ENCODE assay signal across 20 cellular contexts in the genomic region with DNA sequence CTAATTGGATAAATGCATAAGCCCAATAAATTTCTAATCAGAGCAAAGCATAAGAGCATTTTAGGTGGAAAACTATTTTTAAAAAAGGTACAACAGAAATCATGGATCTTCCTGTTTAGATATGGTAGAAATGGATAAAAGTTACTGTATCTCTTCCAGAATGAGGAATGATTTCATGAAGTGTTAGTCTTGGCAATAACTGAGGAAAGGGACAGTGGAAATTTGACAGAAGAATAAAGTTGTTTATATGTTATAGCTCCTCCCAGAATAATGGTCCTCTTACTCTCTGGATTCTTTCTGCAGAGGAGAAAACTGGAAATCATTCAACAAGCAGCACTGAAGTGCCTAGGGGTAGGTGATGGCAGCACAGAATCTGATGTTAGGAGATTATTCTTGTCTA. TPM values are rescaled to one million over a fixed set of nuclear protein-coding genes. Genes with fewer than 3 reads are reported as not detected.
DNase-seq lines count a peak whose midpoint lies in the region; FAIRE-seq and TF ChIP-seq lines count a peak whose summit lies in the region.
"Had no signal": no experiment of that assay in that cellular context is flagged by ENCODE, and none has a peak within 500 bp of the region (broad histone marks: within the 10 kb centered on the region; RNA-seq: fewer than 3 reads in every experiment).

No MANE protein-coding gene starts in this region.

- no peak for TF ChIP-seq CTCF in neutrophil (IDR thresholded peaks at IDR 0.05)
- TF ChIP-seq CTCF in tibial artery (IDR thresholded peaks at IDR 0.05), result no peak

- H3K36me3 Mint-ChIP-seq in activated T-helper 2 cell treated with anti-CD3 and anti-CD28 coated beads, Interferon-gamma antibody, Interleukin-2, Interleukin-4, amounts not matched to agents 10 μg/mL and 5 μg/mL and 100 μg/mL, durations not matched to agents 14 hours and 24 hours and 36 hours (ENCODE audit: low read depth), result peaks cover 39% of the 10 kb centered on the region

- H3K4me3 ChIP-seq in neutrophil (ENCODE audit: low read depth in 1 of 2, low read length in 1 of 2), result no peak overlapping the region
- H3K4me3 ChIP-seq in tibial artery, result no peak overlapping the region
- H3K4me3 ChIP-seq: BLaER1, GM23338, Peyer's patch had no signal

- intact Hi-C loops in activated T-helper 2 cell treated with anti-CD3 and anti-CD28 coated beads, Interferon-gamma antibody, Interleukin-2, Interleukin-4, amounts not matched to agents 10 μg/mL and 5 μg/mL and 100 μg/mL, durations not matched to agents 14 hours and 24 hours and 36 hours (cut with micrococcal nuclease), result loop anchor here (10.0 kb wide), 1 partner anchor 445 kb away; no protein-coding TSS in a partner anchor
- intact Hi-C loops in tibial artery (cut with DNase I; ENCODE audit: low total_unique reads), result loop anchor here (10.0 kb wide), 1 partner anchor 55 kb away; a partner anchor contains a TSS

- H3K4me3 Mint-ChIP-seq in activated T-helper 2 cell treated with anti-CD3 and anti-CD28 coated beads, Interferon-gamma antibody, Interleukin-2, Interleukin-4, amounts not matched to agents 10 μg/mL and 5 μg/mL and 100 μg/mL, durations not matched to agents 14 hours and 24 hours and 36 hours (ENCODE audit: low read depth), result no peak overlapping the region
- H3K4me3 Mint-ChIP-seq: CD4-positive, alpha-beta T cell; GM23338 had no signal

- DNase-seq in GM12892 (ENCODE audit: insufficient read length), result no peak
- DNase-seq in activated T-helper 2 cell treated with anti-CD3 and anti-CD28 coated beads, Interferon-gamma antibody, Interleukin-2, Interleukin-4, amounts not matched to agents 10 μg/mL and 5 μg/mL and 100 μg/mL, durations not matched to agents 14 hours and 24 hours and 36 hours (ENCODE audit: low spot score), result no peak
- no peak for DNase-seq in tibial artery
- DNase-seq in stimulated activated CD4-positive, alpha-beta T cell treated with anti-CD3 and anti-CD28 coated beads, Interleukin-12 subunit alpha, Interleukin-12 subunit beta, amount 100 ng/mL, for 4 hours, result no peak
- DNase-seq in urothelium cell line (ENCODE audit: low spot score), result no peak
- no peak for DNase-seq in GOT3 (lab: John Stamatoyannopoulos, UW)
- DNase-seq: Caco-2; CD4-positive, alpha-beta T cell; DMS 273 treated with DMSO at 0.1 percent for 48 hours; DMS79 treated with DMSO at 0.1 percent for 48 hours; HCEC 1CT; Kasumi-1; NCI-H1417; NCI-H187; NCI-H446; NCI-H526; Peyer's patch had no signal

- H3K36me3 ChIP-seq in neutrophil (peaks cover 62% of the 10 kb centered on the region), tibial artery (peaks cover 15 to 34% (median 25%) of the 10 kb centered on the region in 3 donors)

- H3K4me1 ChIP-seq in neutrophil (ENCODE audit: control insufficient read depth in 1 of 2, insufficient read depth in 1 of 2, low read depth in 1 of 2, low read length in 1 of 2) (no peaks in the 10 kb centered on the region), tibial artery (peaks cover 0 to 91% (median 33%) of the 10 kb centered on the region in 4 donors)

- no peaks in the 10 kb centered on the region for H3K9me3 ChIP-seq in neutrophil
- no peaks in the 10 kb centered on the region for H3K9me3 ChIP-seq in tibial artery
- H3K9me3 ChIP-seq: BLaER1, Caco-2, Peyer's patch had no signal

- no peaks in the 10 kb centered on the region for H3K4me1 Mint-ChIP-seq in activated T-helper 2 cell treated with anti-CD3 and anti-CD28 coated beads, Interferon-gamma antibody, Interleukin-2, Interleukin-4, amounts not matched to agents 10 μg/mL and 5 μg/mL and 100 μg/mL, durations not matched to agents 14 hours and 24 hours and 36 hours (ENCODE audit: low read depth)

- FAIRE-seq in GM12892 (lab: Jason Lieb, UNC), result peak; percentile 38
- FAIRE-seq in urothelium cell line (lab: Jason Lieb, UNC), result no peak

- no peaks in the 10 kb centered on the region for H3K27me3 Mint-ChIP-seq in activated T-helper 2 cell treated with anti-CD3 and anti-CD28 coated beads, Interferon-gamma antibody, Interleukin-2, Interleukin-4, amounts not matched to agents 10 μg/mL and 5 μg/mL and 100 μg/mL, durations not matched to agents 14 hours and 24 hours and 36 hours (ENCODE audit: low read depth)
- H3K27me3 Mint-ChIP-seq: CD4-positive, alpha-beta T cell had no signal

- H3K27me3 ChIP-seq in neutrophil, result no peaks in the 10 kb centered on the region
- H3K27me3 ChIP-seq in tibial artery, result no peaks in the 10 kb centered on the region
- H3K27me3 ChIP-seq: BLaER1, Peyer's patch had no signal

- peak overlapping the region; percentile 12 for H3K27ac Mint-ChIP-seq in activated T-helper 2 cell treated with anti-CD3 and anti-CD28 coated beads, Interferon-gamma antibody, Interleukin-2, Interleukin-4, amounts not matched to agents 10 μg/mL and 5 μg/mL and 100 μg/mL, durations not matched to agents 14 hours and 24 hours and 36 hours
- H3K27ac Mint-ChIP-seq: CD4-positive, alpha-beta T cell; GM23338 had no signal

- no peak for TF ChIP-seq POLR2A in GM12892 (IDR thresholded peaks at IDR 0.05; ENCODE audit: low read depth, low read length)

- H3K9me3 Mint-ChIP-seq in activated T-helper 2 cell treated with anti-CD3 and anti-CD28 coated beads, Interferon-gamma antibody, Interleukin-2, Interleukin-4, amounts not matched to agents 10 μg/mL and 5 μg/mL and 100 μg/mL, durations not matched to agents 14 hours and 24 hours and 36 hours, result no peaks in the 10 kb centered on the region
- H3K9me3 Mint-ChIP-seq: CD4-positive, alpha-beta T cell had no signal

- H3K27ac ChIP-seq in neutrophil, result peak overlapping the region; percentile 1
- peak overlapping the region; percentile 3 to 88 for H3K27ac ChIP-seq in tibial artery
- H3K27ac ChIP-seq: BLaER1, Peyer's patch had no signal

RNA-seq across cellular contexts. Expression of a gene that starts 32.4 kb away (rescaled TPM):
- 44.5 TPM for polyA plus RNA-seq in GM12892 (2012; ENCODE audit: missing spikeins)
- total RNA-seq in activated T-helper 2 cell treated with anti-CD3 and anti-CD28 coated beads, Interferon-gamma antibody, Interleukin-2, Interleukin-4, amounts not matched to agents 10 μg/mL and 5 μg/mL and 100 μg/mL, durations not matched to agents 14 hours and 24 hours and 36 hours, result 58.9 and 59.6 TPM in 2 replicates

RNA-seq across cellular contexts. Expression of a gene that starts 56.2 kb away (rescaled TPM):
- 93.4 TPM for polyA plus RNA-seq in GM12892 (2012; ENCODE audit: missing spikeins)
- total RNA-seq in activated T-helper 2 cell treated with anti-CD3 and anti-CD28 coated beads, Interferon-gamma antibody, Interleukin-2, Interleukin-4, amounts not matched to agents 10 μg/mL and 5 μg/mL and 100 μg/mL, durations not matched to agents 14 hours and 24 hours and 36 hours, result 23.4 and 24.2 TPM in 2 replicates
